In genomic region chr9:101433229-101433628, GRCh38 we compare ENCODE assay signal across 1 cellular context.
TF ChIP-seq lines count a peak whose summit lies in the region.

No MANE protein-coding gene starts in this region.

TF ChIP-seq in HepG2, 621 proteins besides CTCF, POLR2A, EP300 and RAD21 (continued from another document and continues in another):
- TF ChIP-seq ZEB1 (IDR thresholded peaks at IDR 0.05; ENCODE audit: insufficient replicate concordance, low read depth) (no peak), CHD4 (IDR thresholded peaks at IDR 0.05; ENCODE audit: borderline replicate concordance, low read length) (no peak), MAFG (CRISPR knock-in tag; IDR thresholded peaks at IDR 0.05) (no peak), ZNF572 (CRISPR knock-in tag; IDR thresholded peaks at IDR 0.05) (no peak), MAF1 (CRISPR knock-in tag; IDR thresholded peaks at IDR 0.05; ENCODE audit: borderline replicate concordance) (no peak), ZNF549 (CRISPR knock-in tag; IDR thresholded peaks at IDR 0.05) (no peak), GMEB1 (CRISPR knock-in tag; IDR thresholded peaks at IDR 0.05; ENCODE audit: borderline replicate concordance) (peak; percentile 56; the same call in 1 of the 2 replicates), KMT2B (CRISPR knock-in tag; IDR thresholded peaks at IDR 0.05) (peak; percentile 34; the same call in 1 of the 2 replicates), ISX (CRISPR knock-in tag; conservative IDR thresholded peaks at IDR 0.05) (no peak), CC2D1A (CRISPR knock-in tag; IDR thresholded peaks at IDR 0.05) (no peak), HMGXB4 (CRISPR knock-in tag; IDR thresholded peaks at IDR 0.05; ENCODE audit: borderline replicate concordance in 1 of 2, low read depth in 1 of 2) (peak in 1 of 2 experiments; percentile 24; a peak in 1 of 4 replicates), ZNF577 (CRISPR knock-in tag; IDR thresholded peaks at IDR 0.05; ENCODE audit: borderline replicate concordance, low read depth) (no peak), TRIM24 (CRISPR knock-in tag; IDR thresholded peaks at IDR 0.05) (no peak), PITX1 (CRISPR knock-in tag; IDR thresholded peaks at IDR 0.05) (peak; percentile 98), GABPA (IDR thresholded peaks at IDR 0.05; ENCODE audit: low read depth, low read length) (no peak), GABPA (CRISPR knock-in tag; IDR thresholded peaks at IDR 0.05; ENCODE audit: low read depth) (peak; percentile 39; the same call in 1 of the 2 replicates), ZNF614 (CRISPR knock-in tag; IDR thresholded peaks at IDR 0.05; ENCODE audit: borderline replicate concordance) (peak; percentile 92), ZNF512 (CRISPR knock-in tag; IDR thresholded peaks at IDR 0.05) (no peak), ZXDC (CRISPR knock-in tag; IDR thresholded peaks at IDR 0.05) (no peak), CSRNP2 (CRISPR knock-in tag; conservative IDR thresholded peaks at IDR 0.05; ENCODE audit: low read depth) (no peak), AGO1 (IDR thresholded peaks at IDR 0.05; ENCODE audit: low read depth, low read length, poor library complexity, severe bottlenecking) (no peak), ZUFSP (CRISPR knock-in tag; IDR thresholded peaks at IDR 0.05; ENCODE audit: borderline replicate concordance) (no peak), MED13 (CRISPR knock-in tag; IDR thresholded peaks at IDR 0.05) (peak; percentile 76; the same call in 1 of the 2 replicates), U2AF2 (IDR thresholded peaks at IDR 0.05; ENCODE audit: low read depth, low read length) (no peak), ZNF543 (CRISPR knock-in tag; IDR thresholded peaks at IDR 0.05) (no peak), KIAA2018 (CRISPR knock-in tag; IDR thresholded peaks at IDR 0.05; ENCODE audit: borderline replicate concordance) (no peak), TAF1 (CRISPR knock-in tag; IDR thresholded peaks at IDR 0.05) (no peak), CREBL2 (CRISPR knock-in tag; IDR thresholded peaks at IDR 0.05; ENCODE audit: borderline replicate concordance) (no peak), HBP1 (CRISPR knock-in tag; IDR thresholded peaks at IDR 0.05; ENCODE audit: low read depth) (no peak), NFRKB (IDR thresholded peaks at IDR 0.05) (no peak), MXI1 (IDR thresholded peaks at IDR 0.05; ENCODE audit: borderline replicate concordance, low read depth, low read length) (peak; percentile 46; the same call in 1 of the 3 replicates), RCOR2 (CRISPR knock-in tag; IDR thresholded peaks at IDR 0.05) (peak; percentile 97)
